ENCODE assay signal across 17 cellular contexts in genomic region chr3:123153124-123153523, GRCh38. TPM values are rescaled to one million over a fixed set of nuclear protein-coding genes. Genes with fewer than 3 reads are reported as not detected.
DNase-seq lines count a peak whose midpoint lies in the region; ATAC-seq and TF ChIP-seq lines count a peak whose summit lies in the region.
"Had no signal": no experiment of that assay in that cellular context is flagged by ENCODE, and none has a peak within 500 bp of the region (broad histone marks: within the 10 kb centered on the region; RNA-seq: fewer than 3 reads in every experiment).

No MANE protein-coding gene starts in this region.

- WGBS in mesodermal cell (ENCODE audit: insufficient coverage in 2 of 2), 2 experiments, result 100% methylated on average over 1 of the region's 2 CpGs
- WGBS in spleen, 5 donors, result 65 to 82% (median 81%) methylated on average over 2 of the region's 2 CpGs

- in situ Hi-C loops in G401 (cut with HindIII; ENCODE audit: low sequenced_read_pairs), result no loop called here

- peak overlapping the region; percentile 49; the same call in 1 of the 2 replicates for H3K27ac ChIP-seq in SJSA1
- peak overlapping the region; percentile 41 for H3K27ac ChIP-seq in mesodermal cell (ENCODE audit: low read depth, low read length, severe bottlenecking)
- H3K27ac ChIP-seq in spleen, result peak overlapping the region in 2 of 8 donors; percentile 23 to 46

- TF ChIP-seq CTCF in GM06990 (IDR thresholded peaks at IDR 0.05; ENCODE audit: insufficient read depth, low read length, poor library complexity, severe bottlenecking) (no peak), spleen (IDR thresholded peaks at IDR 0.05 in 8 of 11, conservative IDR thresholded peaks at IDR 0.05 in 3 of 11) (no peak)

- H3K36me3 ChIP-seq in GM06990 (ENCODE audit: control insufficient read depth, insufficient read depth, low read length), result peaks cover 22% of the 10 kb centered on the region
- no peaks in the 10 kb centered on the region for H3K36me3 ChIP-seq in SJSA1
- H3K36me3 ChIP-seq in mesodermal cell (ENCODE audit: control insufficient read depth, insufficient read depth, low read length), result peaks cover 89% of the 10 kb centered on the region
- H3K36me3 ChIP-seq in spleen, result peaks cover 0 to 93% (median 38%) of the 10 kb centered on the region in 6 donors

- DNase-seq in GM06990 (ENCODE audit: extremely low read depth, insufficient read length), result peak; percentile 26
- peak in 1 of 2 experiments; percentile 31 for DNase-seq in SJSA1 (ENCODE audit: low read depth in 1 of 2, low spot score in 2 of 2)
- DNase-seq in T1000 (lab: John Stamatoyannopoulos, UW), result no peak
- DNase-seq in spleen, result no peak
- DNase-seq in G401 (ENCODE audit: low spot score), result no peak
- no peak for DNase-seq in T-helper 1 cell
- DNase-seq: activated CD4-positive, alpha-beta memory T cell treated with anti-CD3 and anti-CD28 coated beads for 36 hours; AML-193; left ventricle myocardium superior; NCI-H1105 treated with DMSO at 0.1 percent for 48 hours; NCI-H2171; nephron progenitor cell; NK-92 treated with Interleukin-12 subunit alpha and Interleukin-12 subunit beta, amount 100 ng/mL, for 24 hours; SHP77 had no signal

- no peak overlapping the region for H3K4me3 ChIP-seq in GM06990 (replicated peaks; ENCODE audit: low read depth, low read length)
- H3K4me3 ChIP-seq in SJSA1, result no peak overlapping the region
- no peak overlapping the region for H3K4me3 ChIP-seq in mesodermal cell (ENCODE audit: extremely low read depth, insufficient read depth, low read length, poor library complexity, severe bottlenecking)
- no peak overlapping the region for H3K4me3 ChIP-seq in spleen
- H3K4me3 ChIP-seq: suprapubic skin had no signal

- peak; percentile 64 for ATAC-seq in GM21786 (IDR thresholded peaks at IDR 0.05; ENCODE audit: unreplicated experiment)

- no peaks in the 10 kb centered on the region for H3K9me3 ChIP-seq in SJSA1 (replicated peaks)
- no peaks in the 10 kb centered on the region for H3K9me3 ChIP-seq in mesodermal cell (ENCODE audit: control insufficient read depth, low read length)
- H3K9me3 ChIP-seq in spleen, result peaks cover 0 to 8% (median 0%) of the 10 kb centered on the region in 8 donors
- H3K9me3 ChIP-seq: suprapubic skin had no signal

- H3K4me1 ChIP-seq in SJSA1 (replicated peaks), result peaks cover 24% of the 10 kb centered on the region
- H3K4me1 ChIP-seq in mesodermal cell (ENCODE audit: control insufficient read depth, insufficient read depth, low read length, poor library complexity, severe bottlenecking), result no peaks in the 10 kb centered on the region
- H3K4me1 ChIP-seq in spleen, result peaks cover 0 to 25% (median 0%) of the 10 kb centered on the region in 6 donors
- H3K4me1 ChIP-seq: suprapubic skin had no signal

- TF ChIP-seq POLR2A in spleen (IDR thresholded peaks at IDR 0.05), result no peak

- intact Hi-C loops in spleen (cut with DNase I; ENCODE audit: low total_unique reads), result no loop called here

- no peaks in the 10 kb centered on the region for H3K27me3 ChIP-seq in GM06990 (replicated peaks; ENCODE audit: control insufficient read depth, insufficient read depth, low read length)
- no peaks in the 10 kb centered on the region for H3K27me3 ChIP-seq in SJSA1 (replicated peaks)
- H3K27me3 ChIP-seq in spleen (replicated peaks in 1 of 7), result no peaks in the 10 kb centered on the region
- H3K27me3 ChIP-seq: suprapubic skin had no signal

RNA-seq across cellular contexts. Expression of gene SEC22A, which starts 48.6 kb away (rescaled TPM):
- 23.4 and 40.2 TPM in 2 replicates for total RNA-seq in SJSA1 (2014; rRNA removed; shearing (Covaris generic))
- polyA plus RNA-seq in mesodermal cell (2013, experiment 1 of 2), result 21.2 TPM
- 22.5 TPM for polyA plus RNA-seq in mesodermal cell (2013, experiment 2 of 2)
- total RNA-seq in spleen, result 10 to 100 TPM; 10.2 to 40.6 (median 15.6) TPM
- 1 to 10 TPM; 6.8 to 8.6 (median 7.6) TPM for polyA plus RNA-seq in spleen
- total RNA-seq in G401 (2014; rRNA removed; shearing (Covaris generic)), result 20.6 and 25.6 TPM in 2 replicates
